In the genomic region with DNA sequence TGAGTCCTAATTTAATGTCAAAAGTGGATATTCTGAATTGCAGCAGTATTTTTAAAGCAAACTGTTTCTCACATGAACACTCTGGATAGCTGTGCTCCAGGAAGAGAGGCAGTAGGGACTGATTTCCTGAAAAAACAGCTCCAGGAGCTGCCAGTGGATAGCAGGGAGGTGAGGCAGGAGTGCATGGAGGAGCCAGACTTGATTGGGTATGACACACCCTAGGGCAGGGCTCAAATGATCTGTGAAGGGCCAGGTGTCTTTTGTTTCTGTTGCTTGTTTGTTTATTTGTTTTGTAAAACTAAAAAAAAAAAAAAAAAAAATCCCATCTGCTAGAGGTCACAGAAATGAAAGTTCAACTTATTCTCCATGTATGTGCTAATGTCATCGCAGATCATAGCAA, we compare ENCODE assay signal across 22 cellular contexts.
DNase-seq lines count a peak whose midpoint lies in the region; ATAC-seq and TF ChIP-seq lines count a peak whose summit lies in the region.
"Had no signal": no experiment of that assay in that cellular context is flagged by ENCODE, and none has a peak within 500 bp of the region (broad histone marks: within the 10 kb centered on the region; RNA-seq: fewer than 3 reads in every experiment).

No MANE protein-coding gene starts in this region.

- POLR2A ChIA-PET in PC-3 (lab: Charles Lee; ENCODE audit: unreplicated experiment): interaction anchor here (0.5 kb wide), 1 partner anchor 133 kb away, joined by 3 read pairs; no protein-coding TSS in a partner anchor

- H3K79me2 ChIP-seq in PC-3 (ENCODE audit: low read length): no peaks in the 10 kb centered on the region

- no peaks in the 10 kb centered on the region for H3K36me3 ChIP-seq in PC-3 (ENCODE audit: low read depth, low read length)
- no peaks in the 10 kb centered on the region for H3K36me3 ChIP-seq in esophagus (ENCODE audit: control insufficient read depth in 2 of 2, insufficient read depth in 2 of 2, low read length in 1 of 2)
- no peaks in the 10 kb centered on the region for H3K36me3 ChIP-seq in subcutaneous abdominal adipose tissue (ENCODE audit: control insufficient read depth in 5 of 5, insufficient read depth in 5 of 5, low read length in 5 of 5)
- H3K36me3 ChIP-seq: gastroesophageal sphincter, right lobe of liver, tibial artery had no signal

- intact Hi-C loops in PC-3 (cut with micrococcal nuclease): loop anchor here (1.0 to 5.0 kb wide), 4 partner anchors 45 to 218 kb away; a partner anchor contains a TSS

- no peaks in the 10 kb centered on the region for H3K9me3 ChIP-seq in PC-3 (ENCODE audit: low read length)
- H3K9me3 ChIP-seq in esophagus (ENCODE audit: control insufficient read depth in 2 of 2, insufficient read depth in 1 of 2, low read depth in 1 of 2, low read length in 1 of 2): no peaks in the 10 kb centered on the region
- no peaks in the 10 kb centered on the region for H3K9me3 ChIP-seq in subcutaneous abdominal adipose tissue (ENCODE audit: control insufficient read depth in 5 of 5, low read length in 5 of 5)
- H3K9me3 ChIP-seq: gastroesophageal sphincter, right lobe of liver, SK-N-SH, tibial artery had no signal

- CTCF ChIA-PET in PC-3 (lab: Charles Lee): interaction anchor here (1.1 to 1.7 kb wide), 2 partner anchors 48 to 52 kb away, joined by 7 to 9 read pairs; no protein-coding TSS in a partner anchor

- no peak for TF ChIP-seq CTCF in PC-3 (conservative IDR thresholded peaks at IDR 0.05; ENCODE audit: low read depth, low read length)

- H3K9ac ChIP-seq in PC-3 (ENCODE audit: low read length): peak overlapping the region; percentile 44
- H3K9ac ChIP-seq in subcutaneous abdominal adipose tissue (ENCODE audit: low read length in 5 of 5): no peak overlapping the region
- H3K9ac ChIP-seq: SK-N-SH had no signal

- H3K4me3 ChIP-seq in PC-3 (ENCODE audit: low read length) (peak overlapping the region; percentile 1; the same call in 1 of the 2 replicates), esophagus (ENCODE audit: low read depth in 1 of 2, low read length in 2 of 2) (no peak overlapping the region), subcutaneous abdominal adipose tissue (ENCODE audit: low read depth in 1 of 5, low read length in 5 of 5) (no peak overlapping the region)
- H3K4me3 ChIP-seq: gastroesophageal sphincter, right lobe of liver, tibial artery had no signal

- TSS peak; percentile 30 for BruUV-seq in PC-3 (replicated peaks; lab: Mats Ljungman, UMichigan)

- H3K9me2 ChIP-seq in PC-3 (replicated peaks; ENCODE audit: low read length): no peaks in the 10 kb centered on the region
- H3K9me2 ChIP-seq: SK-N-SH had no signal

- H3K27ac ChIP-seq in PC-3 (ENCODE audit: low read length) (peak overlapping the region; percentile 88), esophagus (ENCODE audit: low read depth in 2 of 2, low read length in 1 of 2) (peak overlapping the region; percentile 46 to 80), subcutaneous abdominal adipose tissue (ENCODE audit: low read depth, low read length) (peak overlapping the region; percentile 7)
- H3K27ac ChIP-seq: gastroesophageal sphincter, right lobe of liver, tibial artery had no signal

- 87 to 92% methylated on average over 1 of the region's 1 CpG for WGBS in esophagus, 2 donors

- peaks cover 30% of the 10 kb centered on the region for H3F3A ChIP-seq in PC-3 (ENCODE audit: low read length, unreplicated experiment)

- 0 out of 2 replicates have a peak overlapping the region, but pooled peaks have one; percentile 4 for H2AFZ ChIP-seq in PC-3 (ENCODE audit: low read length)

- H3K27me3 ChIP-seq in PC-3 (ENCODE audit: low read length) (no peaks in the 10 kb centered on the region), esophagus (ENCODE audit: control insufficient read depth in 1 of 2, insufficient read depth in 2 of 2, low read length in 2 of 2) (no peaks in the 10 kb centered on the region), subcutaneous abdominal adipose tissue (ENCODE audit: control insufficient read depth in 5 of 5, insufficient read depth in 4 of 5, low read length in 5 of 5) (no peaks in the 10 kb centered on the region)
- H3K27me3 ChIP-seq: gastroesophageal sphincter, right lobe of liver, tibial artery had no signal

- ATAC-seq in PC-3 (peak; percentile 4), HG02798 (IDR thresholded peaks at IDR 0.05; ENCODE audit: poor library complexity, unreplicated experiment) (no peak)
- ATAC-seq: CD8-positive, alpha-beta T cell; effector memory CD8-positive, alpha-beta T cell; gastroesophageal sphincter had no signal

- peak overlapping the region; percentile 68 for H3K4me2 ChIP-seq in PC-3 (ENCODE audit: low read length)
- H3K4me2 ChIP-seq: SK-N-SH had no signal

- H4K20me1 ChIP-seq in PC-3 (ENCODE audit: low read length): no peaks in the 10 kb centered on the region

- peaks cover 64% of the 10 kb centered on the region for H3K4me1 ChIP-seq in PC-3 (ENCODE audit: insufficient read depth, low read length)
- H3K4me1 ChIP-seq in esophagus (ENCODE audit: control insufficient read depth in 2 of 2, insufficient read depth in 2 of 2, low read length in 1 of 2): peaks cover 2 to 11% of the 10 kb centered on the region in 2 donors
- H3K4me1 ChIP-seq in subcutaneous abdominal adipose tissue (ENCODE audit: control insufficient read depth in 5 of 5, insufficient read depth in 5 of 5, low read length in 5 of 5): peaks cover 14 to 59% (median 46%) of the 10 kb centered on the region in 5 donors

- DNase-seq in DMS53 (lab: John Stamatoyannopoulos, UW): peak; percentile 16
- DNase-seq in DMS53 treated with DMSO at 0.1 percent for 48 hours (lab: John Stamatoyannopoulos, UW; ENCODE audit: unreplicated experiment): no peak
- DNase-seq in PC-3: peak; percentile 73
- no peak for DNase-seq in H4 (ENCODE audit: low spot score)
- DNase-seq in retina: no peak
- DNase-seq: 8988T; activated CD4-positive, alpha-beta T cell treated with anti-CD3 and anti-CD28 coated beads, Interleukin-2, amount 50 U/mL, for 1 hour; activated T-cell treated with anti-CD3 and anti-CD28 coated beads, Interleukin-2, amount 50 U/mL, for 24 hours; caudate nucleus; CD8-positive, alpha-beta T cell; effector memory CD8-positive, alpha-beta T cell; GDM1; GOT3; NCI-H446 treated with DMSO at 0.1 percent for 48 hours; right lobe of liver; SK-N-SH; stimulated activated CD4-positive, alpha-beta T cell treated with anti-CD3 and anti-CD28 coated beads, Interleukin-4, amount 100 ng/mL, for 24 hours; tibial artery had no signal

Comparison
In these comparisons a context has a peak if more than half of its experiments do, and no peak if none do; other contexts are left out.
1. DNase-seq: peak in DMS53 (single experiment) and PC-3 (single experiment); none in DMS53 treated with DMSO at 0.1 percent for 48 hours (single experiment), H4 (single experiment) and retina (single experiment).
2. H3K27ac ChIP-seq: peak in every context shown above with its lines; median percentile 88 in PC-3; 63 in esophagus; 7 in subcutaneous abdominal adipose tissue.